In the genomic region with DNA sequence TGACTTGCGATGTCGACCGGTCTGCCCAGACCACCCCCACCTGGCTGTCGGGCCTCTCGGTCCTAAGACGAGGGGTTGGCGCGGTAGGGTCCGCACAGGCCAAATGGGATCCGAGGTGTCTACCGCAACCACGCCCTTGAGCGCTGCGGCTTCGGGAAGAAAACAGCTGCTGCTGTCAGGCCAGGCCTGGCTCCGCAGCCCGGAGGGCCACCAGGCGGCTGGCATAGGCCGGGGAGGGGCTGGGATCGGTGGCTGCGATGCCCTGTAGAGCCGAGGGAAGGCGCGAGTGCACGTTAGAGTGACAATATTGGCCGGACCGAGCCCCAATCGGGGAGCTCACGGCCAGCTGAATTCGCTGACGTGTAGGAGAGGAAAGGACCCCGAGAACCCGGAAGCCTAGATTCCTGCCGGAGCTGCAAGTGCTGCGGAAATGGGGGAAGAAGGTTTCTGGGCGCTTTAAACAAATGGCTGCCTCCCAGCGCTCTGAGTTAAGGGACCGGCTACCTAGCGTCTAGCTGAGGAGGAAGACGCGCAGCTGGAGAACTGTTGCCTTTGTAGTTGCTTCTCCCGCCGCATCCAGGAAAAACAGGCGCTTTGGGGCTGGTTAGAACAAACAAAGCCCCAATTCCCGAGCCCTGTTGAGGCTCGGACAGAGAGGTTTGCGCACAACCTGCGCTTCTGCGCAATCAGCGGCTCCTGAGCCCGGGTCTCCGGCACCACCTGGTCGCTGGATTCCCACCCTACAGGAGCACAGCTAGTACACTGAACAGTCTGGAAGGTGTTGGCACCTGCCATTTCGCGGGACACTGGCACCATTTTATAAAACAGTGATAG, we compare ENCODE assay signal across 10 cellular contexts. TPM values are rescaled to one million over a fixed set of nuclear protein-coding genes. Genes with fewer than 3 reads are reported as not detected.
DNase-seq lines count a peak whose midpoint lies in the region; ATAC-seq and TF ChIP-seq lines count a peak whose summit lies in the region.
"Had no signal": no experiment of that assay in that cellular context is flagged by ENCODE, and none has a peak within 500 bp of the region (broad histone marks: within the 10 kb centered on the region; RNA-seq: fewer than 3 reads in every experiment).

No MANE protein-coding gene starts in this region.

- H3K36me3 ChIP-seq in endodermal cell (ENCODE audit: control insufficient read depth, insufficient read depth, low read length) (no peaks in the 10 kb centered on the region), muscle layer of duodenum (ENCODE audit: control insufficient read depth in 1 of 2, insufficient read depth in 2 of 2, low read length in 2 of 2) (no peaks in the 10 kb centered on the region)

- no peak overlapping the region for H3K27ac Mint-ChIP-seq in endodermal cell

- ATAC-seq in GM21381 (IDR thresholded peaks at IDR 0.05; ENCODE audit: unreplicated experiment) (no peak), omental fat pad (ENCODE audit: low FRiP score) (no peak), HG02973 (IDR thresholded peaks at IDR 0.05; ENCODE audit: unreplicated experiment) (no peak)

- 0 to 1% methylated on average over 15 to 55 of the region's 55 CpGs for WGBS in endodermal cell (ENCODE audit: insufficient coverage in 1 of 2, insufficient read length in 1 of 2), 2 experiments

- peaks cover 100% of the 10 kb centered on the region for H3K27me3 ChIP-seq in endodermal cell (ENCODE audit: control insufficient read depth, insufficient read depth, low read length, poor library complexity, severe bottlenecking)
- H3K27me3 ChIP-seq in muscle layer of duodenum (ENCODE audit: low read depth, low read length) = peaks cover 84% of the 10 kb centered on the region

- DNase-seq in AG08395 (ENCODE audit: low spot score) = peak; percentile 72
- DNase-seq in M059J (ENCODE audit: low read depth) = peak; percentile 75
- peak; percentile 95 for DNase-seq in endodermal cell
- DNase-seq in stimulated activated CD4-positive, alpha-beta T cell treated with anti-CD3 and anti-CD28 coated beads, Interleukin-12 subunit alpha, Interleukin-12 subunit beta, amount 100 ng/mL, for 4 hours = no peak
- no peak for DNase-seq in omental fat pad (ENCODE audit: low spot score)
- DNase-seq: GDM1, naive B cell had no signal

- H3K27ac ChIP-seq in endodermal cell (ENCODE audit: low read depth, low read length) = peak overlapping the region; percentile 88
- no peak overlapping the region for H3K27ac ChIP-seq in muscle layer of duodenum (ENCODE audit: low read length)

- H3K9me3 Mint-ChIP-seq in endodermal cell = no peaks in the 10 kb centered on the region

- H3K9me3 ChIP-seq in endodermal cell (ENCODE audit: control insufficient read depth, low read length) (no peaks in the 10 kb centered on the region), muscle layer of duodenum (ENCODE audit: control insufficient read depth in 1 of 2, low read length in 2 of 2) (no peaks in the 10 kb centered on the region)

- peaks cover 100% of the 10 kb centered on the region for H3K27me3 Mint-ChIP-seq in endodermal cell (ENCODE audit: insufficient read depth)

- H3K4me3 ChIP-seq in endodermal cell (ENCODE audit: low read length) (peak overlapping the region; percentile 73), muscle layer of duodenum (ENCODE audit: low read depth in 1 of 2, low read length in 2 of 2) (peak overlapping the region; percentile 21 to 56)

- peak overlapping the region; percentile 64 for H3K4me3 Mint-ChIP-seq in endodermal cell

- TF ChIP-seq CTCF in endodermal cell (conservative IDR thresholded peaks at IDR 0.05) = peak; percentile 68
- TF ChIP-seq CTCF in omental fat pad (IDR thresholded peaks at IDR 0.05) = no peak

- H3K9ac ChIP-seq in endodermal cell (ENCODE audit: extremely low read depth, low read length, poor library complexity, severe bottlenecking) = no peak overlapping the region

- H3K4me1 ChIP-seq in endodermal cell (ENCODE audit: control insufficient read depth, insufficient read depth, low read length) (peaks cover 6% of the 10 kb centered on the region), muscle layer of duodenum (ENCODE audit: control insufficient read depth in 1 of 2, insufficient read depth in 2 of 2, low read length in 2 of 2) (peaks cover 0 to 52% of the 10 kb centered on the region in 2 donors)

- no peaks in the 10 kb centered on the region for H3K36me3 Mint-ChIP-seq in endodermal cell (ENCODE audit: low read depth)

- H3K4me1 Mint-ChIP-seq in endodermal cell = peaks cover 19% of the 10 kb centered on the region

RNA-seq across cellular contexts. Expression of gene ZIC4, which starts 14.0 kb away (rescaled TPM):
- 0.02 TPM in 1 of 2 replicates, not detected in the other for total RNA-seq in M059J (2014; rRNA removed; shearing (Covaris generic))
- total RNA-seq in endodermal cell (not detected), omental fat pad (not detected)
- polyA plus RNA-seq in endodermal cell (2013, experiment 1 of 2) = 25.3 TPM
- polyA plus RNA-seq in endodermal cell (2013, experiment 2 of 2) = 26.4 TPM

RNA-seq across cellular contexts. Expression of gene ZIC1, which starts 16.9 kb away (rescaled TPM):
- total RNA-seq in M059J (2014; rRNA removed; shearing (Covaris generic)) = 7.9 and 10.5 TPM in 2 replicates
- total RNA-seq in endodermal cell (not detected), omental fat pad (not detected)
- polyA plus RNA-seq in endodermal cell (2013, experiment 1 of 2) = 178 TPM
- 163 TPM for polyA plus RNA-seq in endodermal cell (2013, experiment 2 of 2)

Comparison
In these comparisons a context has a peak if more than half of its experiments do, and no peak if none do; other contexts are left out.
1. DNase-seq: peak in AG08395 (single experiment), M059J (single experiment) and endodermal cell (single experiment); none in stimulated activated CD4-positive, alpha-beta T cell treated with anti-CD3 and anti-CD28 coated beads, Interleukin-12 subunit alpha, Interleukin-12 subunit beta, amount 100 ng/mL, for 4 hours (single experiment) and omental fat pad (single experiment).